ENCODE assay signal across 19 cellular contexts in genomic region chr22:37184380-37184755, GRCh38. TPM values are rescaled to one million over a fixed set of nuclear protein-coding genes. Genes with fewer than 3 reads are reported as not detected.
A peak's percentile ranks its signal among the peaks of the same experiment; 100 is the strongest.
DNase-seq lines count a peak whose midpoint lies in the region; ATAC-seq, FAIRE-seq and TF ChIP-seq lines count a peak whose summit lies in the region.
"Had no signal": no experiment of that assay in that cellular context is flagged by ENCODE, and none has a peak within 500 bp of the region (broad histone marks: within the 10 kb centered on the region; RNA-seq: fewer than 3 reads in every experiment).

No MANE protein-coding gene starts in this region.

- H3K9ac ChIP-seq in IMR-90 (ENCODE audit: low read depth, low read length) = no peak overlapping the region

- peaks cover 0 to 21% of the 10 kb centered on the region in 2 experiments; a peak in 3 of 4 replicates for H3K79me1 ChIP-seq in IMR-90 (ENCODE audit: low read depth in 1 of 2, low read length in 2 of 2)

- H3K56ac ChIP-seq in IMR-90 (ENCODE audit: extremely low read depth, insufficient read depth, low read length) = no peak overlapping the region

- H3K23ac ChIP-seq in IMR-90 (ENCODE audit: low read depth, low read length) = no peak overlapping the region

- H4K91ac ChIP-seq in IMR-90 (ENCODE audit: insufficient read depth, low read depth, low read length) = no peak overlapping the region

- H3K4me3 ChIP-seq in IMR-90 (ENCODE audit: insufficient read depth, low read depth, low read length) (no peak overlapping the region), mucosa of descending colon (no peak overlapping the region)

- FAIRE-seq in urothelium cell line (lab: Jason Lieb, UNC) = peak; percentile 44

- no TSS peak for BruUV-seq in IMR-90 (replicated peaks; lab: Mats Ljungman, UMichigan)

- H3K18ac ChIP-seq in IMR-90 (ENCODE audit: low read depth, low read length) = no peak overlapping the region

- no peak for TF ChIP-seq POLR2A in IMR-90 (IDR thresholded peaks at IDR 0.05; ENCODE audit: low read depth, low read length)

- H2BK15ac ChIP-seq in IMR-90 (ENCODE audit: low read depth, low read length) = no peak overlapping the region

- H3K9me3 ChIP-seq in IMR-90 (ENCODE audit: control insufficient read depth, insufficient read depth, low read length) = no peaks in the 10 kb centered on the region
- H3K9me3 ChIP-seq in mucosa of descending colon = no peaks in the 10 kb centered on the region

- in situ Hi-C loops in IMR-90 (cut with MboI; ENCODE audit: low sequenced_read_pairs) = no loop called here

- WGBS in IMR-90 (ENCODE audit: extremely low coverage in 2 of 2, insufficient read length in 1 of 2), 2 experiments = 83% methylated on average over 6 of the region's 12 CpGs; no CpG with 5 or more reads in 1 of the 2 experiments

- H3K27ac ChIP-seq in IMR-90 (ENCODE audit: insufficient read depth, low read length) = no peak overlapping the region
- H3K27ac ChIP-seq: HL-60 had no signal

- no peaks in the 10 kb centered on the region for H3K27me3 ChIP-seq in IMR-90 (ENCODE audit: control insufficient read depth, insufficient read depth, low read length)

- DNase-seq in left cardiac atrium (peak; percentile 12), left ventricle myocardium superior (no peak), IMR-90 (no peak), mucosa of descending colon (peak in 2 of 3 donors; percentile 31 to 46), urothelium cell line (ENCODE audit: low spot score) (no peak), NCI-H187 treated with DMSO at 0.1 percent for 48 hours (lab: John Stamatoyannopoulos, UW) (no peak), NK-92 (lab: John Stamatoyannopoulos, UW; ENCODE audit: unreplicated experiment) (no peak)
- DNase-seq: AML-193; CD4-positive, alpha-beta memory T cell; DMS79 treated with DMSO at 0.1 percent for 48 hours; GDM1; KG1; NCI-H1092; NCI-H1694 treated with DMSO at 0.1 percent for 48 hours; NCI-H69; PC-3 had no signal

- H2BK5ac ChIP-seq in IMR-90 (ENCODE audit: low read depth, low read length, poor library complexity, severe bottlenecking) = no peak overlapping the region

- dilution Hi-C loops in IMR-90 (cut with HindIII; ENCODE audit: low sequenced_read_pairs, unreplicated experiment) = no loop called here

- H4K5ac ChIP-seq in IMR-90 (ENCODE audit: low read depth, low read length) = no peak overlapping the region

- H3K4ac ChIP-seq in IMR-90 (ENCODE audit: low read depth, low read length) = no peak overlapping the region

- H3K4me1 ChIP-seq in IMR-90 (ENCODE audit: control insufficient read depth, insufficient read depth, low read length) = peaks cover 18% of the 10 kb centered on the region
- peaks cover 37% of the 10 kb centered on the region for H3K4me1 ChIP-seq in mucosa of descending colon (ENCODE audit: low read depth)

- H2BK20ac ChIP-seq in IMR-90 (ENCODE audit: low read depth, low read length) = no peak overlapping the region

- no peak overlapping the region for H2BK120ac ChIP-seq in IMR-90 (ENCODE audit: low read depth, low read length)

- H4K20me1 ChIP-seq in IMR-90 (ENCODE audit: insufficient read depth, low read length) = no peaks in the 10 kb centered on the region

- POLR2A ChIA-PET in IMR-90 (lab: Charles Lee; ENCODE audit: unreplicated experiment) = no interaction called here

- ATAC-seq in left cardiac atrium (no peak), left ventricle myocardium superior (no peak), IMR-90 (ENCODE audit: low read depth) (no peak), mucosa of descending colon (no peak)
- ATAC-seq: PC-3 had no signal

- intact Hi-C loops in left cardiac atrium (cut with DNase I) = no loop called here
- intact Hi-C loops in left ventricle myocardium superior (cut with micrococcal nuclease) = no loop called here
- intact Hi-C loops in IMR-90 (cut with micrococcal nuclease) = no loop called here
- intact Hi-C loops in mucosa of descending colon (cut with DNase I, micrococcal nuclease) = no loop called here

- H3K14ac ChIP-seq in IMR-90 (replicated peaks; ENCODE audit: low read depth, low read length) = no peak overlapping the region

- TF ChIP-seq RAD21 in IMR-90 (IDR thresholded peaks at IDR 0.05; ENCODE audit: low read length) = no peak

- no peak for TF ChIP-seq CTCF in IMR-90 (conservative IDR thresholded peaks at IDR 0.05; ENCODE audit: low read depth, low read length)
- TF ChIP-seq CTCF in mucosa of descending colon (IDR thresholded peaks at IDR 0.05) = no peak

- peaks cover 8% of the 10 kb centered on the region for H3K9me1 ChIP-seq in IMR-90 (ENCODE audit: insufficient read depth, low read length)

- no peak overlapping the region for H2AK5ac ChIP-seq in IMR-90 (ENCODE audit: low read depth, low read length)

- CTCF ChIA-PET in IMR-90 (lab: Yijun Ruan, JAX) = no interaction called here

- no peak overlapping the region for H3K4me2 ChIP-seq in IMR-90 (ENCODE audit: low read depth, low read length)

- H2AK9ac ChIP-seq in IMR-90 (replicated peaks; ENCODE audit: low read depth, low read length, poor library complexity) = peak overlapping the region; percentile 45

- no peak overlapping the region for H4K8ac ChIP-seq in IMR-90 (ENCODE audit: low read depth in 2 of 2, low read length in 2 of 2)

- no peak overlapping the region for H2AFZ ChIP-seq in IMR-90 (replicated peaks; ENCODE audit: low read length, poor library complexity)

- H3K36me3 ChIP-seq in IMR-90 (ENCODE audit: control insufficient read depth, insufficient read depth, low read length) (peaks cover 10% of the 10 kb centered on the region; the same call in 1 of the 2 replicates), mucosa of descending colon (ENCODE audit: low read depth) (no peaks in the 10 kb centered on the region)

TF ChIP-seq in IMR-90, 13 proteins besides CTCF, POLR2A, EP300 and RAD21:
- TF ChIP-seq CEBPB (IDR thresholded peaks at IDR 0.05; ENCODE audit: low read depth, low read length) (no peak), ELK1 (IDR thresholded peaks at IDR 0.05; ENCODE audit: borderline replicate concordance, low read depth, low read length) (no peak), FOS (IDR thresholded peaks at IDR 0.05; ENCODE audit: low read depth, low read length) (no peak)

RNA-seq across cellular contexts. Expression of gene C1QTNF6, which starts 3.7 kb away (rescaled TPM):
- 1 to 10 TPM; 1.8 to 2.9 TPM for total RNA-seq in left cardiac atrium
- 1.1 TPM for total RNA-seq in left ventricle myocardium superior
- 1.1 TPM in 2 replicates for total RNA-seq in IMR-90 (2012; rRNA removed)
- polyA plus RNA-seq in IMR-90 (2012; rRNA removed) = 10.0 and 10.9 TPM in 2 replicates
- 3.1 and 9.8 TPM in 2 replicates for polyA plus RNA-seq in IMR-90 (2012; cell fraction: cytosol; rRNA removed)
- polyA plus RNA-seq in IMR-90 (2012; cell fraction: nucleus; rRNA removed; ENCODE audit: low replicate concordance) = 53.9 and 59.1 TPM in 2 replicates
- total RNA-seq in mucosa of descending colon = 10 to 100 TPM in 2 of 3 donors, 1 to 10 TPM in 1; 8.9 to 22.5 (median 13.3) TPM

RNA-seq across cellular contexts. Expression of gene SSTR3, which starts 27.9 kb away (rescaled TPM):
- total RNA-seq in left cardiac atrium = not detected
- not detected for total RNA-seq in left ventricle myocardium superior
- under 0.01 TPM in 2 replicates for total RNA-seq in IMR-90 (2012; rRNA removed)
- polyA plus RNA-seq in IMR-90 (2012; rRNA removed) = 0.07 TPM in 2 replicates
- 0.03 and 0.04 TPM in 2 replicates for polyA plus RNA-seq in IMR-90 (2012; cell fraction: cytosol; rRNA removed)
- 0.09 and 0.16 TPM in 2 replicates for polyA plus RNA-seq in IMR-90 (2012; cell fraction: nucleus; rRNA removed; ENCODE audit: low replicate concordance)
- under 1 TPM in 2 of 3 donors, not detected in 1; 0.09 to 0.10 TPM for total RNA-seq in mucosa of descending colon
- total RNA-seq: H4, M059J had no signal

RNA-seq across cellular contexts. Expression of gene IL2RB, which starts 34.7 kb away (rescaled TPM):
- total RNA-seq in left cardiac atrium (1 to 10 TPM in 1 of 2 donors, under 1 TPM in 1; 0.34 to 2.0 TPM), left ventricle myocardium superior (0.79 TPM), IMR-90 (2012; rRNA removed) (not detected in 2 replicates), mucosa of descending colon (1 to 10 TPM; 4.5 to 5.8 (median 5.3) TPM)
- 1.0 and 1.2 TPM in 2 replicates for polyA plus RNA-seq in IMR-90 (2012; rRNA removed)
- polyA plus RNA-seq in IMR-90 (2012; cell fraction: cytosol; rRNA removed) = 0.82 and 1.5 TPM in 2 replicates
- polyA plus RNA-seq in IMR-90 (2012; cell fraction: nucleus; rRNA removed; ENCODE audit: low replicate concordance) = 0.19 and 0.29 TPM in 2 replicates
- total RNA-seq: PC-3 had no signal

RNA-seq across cellular contexts. Expression of gene RAC2, which starts 59.7 kb away (rescaled TPM):
- total RNA-seq in left cardiac atrium = 10 to 100 TPM in 1 of 2 donors, 1 to 10 TPM in 1; 6.4 to 12.5 TPM
- 5.1 TPM for total RNA-seq in left ventricle myocardium superior
- total RNA-seq in IMR-90 (2012; rRNA removed) = 10.0 and 11.1 TPM in 2 replicates
- polyA plus RNA-seq in IMR-90 (2012; rRNA removed) = 72.3 and 77.1 TPM in 2 replicates
- 56.9 and 106 TPM in 2 replicates for polyA plus RNA-seq in IMR-90 (2012; cell fraction: cytosol; rRNA removed)
- polyA plus RNA-seq in IMR-90 (2012; cell fraction: nucleus; rRNA removed; ENCODE audit: low replicate concordance) = 33.8 and 79.6 TPM in 2 replicates
- 10 to 100 TPM; 15.3 to 26.8 (median 16.4) TPM for total RNA-seq in mucosa of descending colon

Comparison
In these comparisons a context has a peak if more than half of its experiments do, and no peak if none do; other contexts are left out.
1. DNase-seq: peak in left cardiac atrium (single experiment) and mucosa of descending colon (2 of 3); none in left ventricle myocardium superior (single experiment), IMR-90 (single experiment), urothelium cell line (single experiment), NCI-H187 treated with DMSO at 0.1 percent for 48 hours (single experiment) and NK-92 (single experiment).